ENCODE assay signal across 8 cellular contexts in the genomic region with DNA sequence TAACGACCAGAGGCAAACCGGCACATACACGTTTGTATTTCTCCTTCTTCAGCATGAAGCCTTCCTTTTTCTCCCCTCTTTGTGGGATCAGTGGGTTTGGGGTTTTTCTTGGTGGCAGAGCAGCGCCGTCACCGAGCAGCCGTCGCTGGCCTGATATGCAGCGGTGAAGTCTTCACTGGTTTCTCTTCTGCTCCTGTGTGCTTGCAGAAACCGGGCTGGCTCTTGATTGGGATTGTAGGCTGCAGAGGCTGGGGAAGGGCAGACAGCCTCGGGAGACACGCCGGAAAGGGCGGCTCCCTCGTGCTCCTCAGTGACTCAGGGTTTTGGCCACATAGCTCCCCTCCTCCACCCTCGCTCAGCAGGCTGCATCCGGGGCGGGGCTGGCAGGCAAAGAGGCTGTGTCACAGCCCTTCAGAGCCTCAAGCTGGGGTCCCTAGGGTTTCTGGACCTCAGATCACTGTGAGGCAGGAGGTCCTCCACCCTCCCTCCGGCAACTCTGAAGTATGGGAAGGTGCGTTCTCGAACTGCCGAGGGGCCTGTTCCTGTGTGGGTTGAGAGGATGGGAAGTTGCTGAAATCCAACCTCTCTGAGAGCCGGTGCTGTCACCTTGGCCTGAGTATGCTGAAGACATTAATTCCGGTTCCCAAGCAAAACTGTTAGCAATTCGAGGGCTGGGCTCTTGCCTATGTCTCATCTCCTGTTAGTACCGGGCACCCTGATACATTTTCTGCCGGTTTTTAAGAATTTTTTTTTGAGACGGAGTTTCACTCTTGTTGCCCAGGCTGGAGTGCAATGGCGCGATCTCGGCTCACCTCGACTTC. TPM values are rescaled to one million over a fixed set of nuclear protein-coding genes. Genes with fewer than 3 reads are reported as not detected.
DNase-seq lines count a peak whose midpoint lies in the region; ATAC-seq and TF ChIP-seq lines count a peak whose summit lies in the region.

No MANE protein-coding gene starts in this region.

- TF ChIP-seq CTCF in cardiac muscle cell (IDR thresholded peaks at IDR 0.05; ENCODE audit: low read depth, low read length) (no peak), prostate gland (IDR thresholded peaks at IDR 0.05) (no peak)

- H3K36me3 ChIP-seq in SJCRH30, result no peaks in the 10 kb centered on the region
- H3K36me3 ChIP-seq in cardiac muscle cell, result peaks cover 5% of the 10 kb centered on the region
- H3K36me3 ChIP-seq in prostate gland, result no peaks in the 10 kb centered on the region

- intact Hi-C loops in prostate gland (cut with DNase I), result no loop called here

- H3K9me3 ChIP-seq in SJCRH30 (replicated peaks) (no peaks in the 10 kb centered on the region), cardiac muscle cell (ENCODE audit: low read depth) (no peaks in the 10 kb centered on the region), prostate gland (no peaks in the 10 kb centered on the region)

- H3K27me3 ChIP-seq in SJCRH30 (no peaks in the 10 kb centered on the region), cardiac muscle cell (no peaks in the 10 kb centered on the region), prostate gland (replicated peaks; ENCODE audit: insufficient read depth) (no peaks in the 10 kb centered on the region)

- H3K4me3 ChIP-seq in SJCRH30, result peak overlapping the region; percentile 49
- no peak overlapping the region for H3K4me3 ChIP-seq in cardiac muscle cell
- peak overlapping the region; percentile 23 to 35 for H3K4me3 ChIP-seq in prostate gland

- peak; percentile 60 for TF ChIP-seq POLR2A in prostate gland (IDR thresholded peaks at IDR 0.05)

- peak overlapping the region; percentile 38 for H3K27ac ChIP-seq in SJCRH30
- no peak overlapping the region for H3K27ac ChIP-seq in cardiac muscle cell
- peak overlapping the region; percentile 41 to 85 for H3K27ac ChIP-seq in prostate gland

- H3K4me1 ChIP-seq in SJCRH30, result no peaks in the 10 kb centered on the region; the same call in 1 of the 2 replicates
- H3K4me1 ChIP-seq in cardiac muscle cell (ENCODE audit: low read depth), result no peaks in the 10 kb centered on the region
- no peaks in the 10 kb centered on the region for H3K4me1 ChIP-seq in prostate gland (replicated peaks)

- peak; percentile 93 for DNase-seq in DMS53 treated with DMSO at 0.1 percent for 48 hours (lab: John Stamatoyannopoulos, UW; ENCODE audit: unreplicated experiment)
- peak; percentile 56 for DNase-seq in HuH-7.5 (ENCODE audit: low spot score)
- DNase-seq in SJCRH30, result peak; percentile 74 to 77
- peak; percentile 92 for DNase-seq in activated naive CD4-positive, alpha-beta T cell treated with Interleukin-2 at 50 U/mL for 16 hours
- peak; percentile 9 to 97 for DNase-seq in cardiac muscle cell (ENCODE audit: low read depth in 1 of 2, low spot score in 1 of 2)
- peak; percentile 85 for DNase-seq in prostate gland (ENCODE audit: low spot score)
- peak; percentile 95 for DNase-seq in ureter (ENCODE audit: low spot score)

- peak; percentile 84 for ATAC-seq in GM21529 (IDR thresholded peaks at IDR 0.05; ENCODE audit: unreplicated experiment)

- WGBS in prostate gland, result 34% methylated on average over 32 of the region's 32 CpGs

RNA-seq across cellular contexts. Expression of a gene that starts 24.2 kb away (rescaled TPM):
- 15.4 and 17.5 TPM in 2 replicates for total RNA-seq in SJCRH30 (2014; rRNA removed; shearing (Covaris generic))
- total RNA-seq in cardiac muscle cell (38.7 and 42.7 TPM in 2 replicates), prostate gland (10 to 100 TPM; 27.9 to 34.3 TPM), ureter (27.0 TPM)
- 92.8 and 103 TPM in 2 replicates for polyA plus RNA-seq in cardiac muscle cell

RNA-seq across cellular contexts. Expression of a gene that starts 44.4 kb away (rescaled TPM):
- total RNA-seq in SJCRH30 (2014; rRNA removed; shearing (Covaris generic)), result 6.1 and 7.3 TPM in 2 replicates
- total RNA-seq in cardiac muscle cell (3.4 and 4.5 TPM in 2 replicates), prostate gland (10 to 100 TPM; 21.3 to 23.0 TPM), ureter (28.4 TPM)
- 4.1 and 7.4 TPM in 2 replicates for polyA plus RNA-seq in cardiac muscle cell

RNA-seq across cellular contexts. Expression of a gene that starts 52.5 kb away (rescaled TPM):
- 60.4 and 62.5 TPM in 2 replicates for total RNA-seq in SJCRH30 (2014; rRNA removed; shearing (Covaris generic))
- total RNA-seq in cardiac muscle cell, result 83.4 and 122 TPM in 2 replicates
- 91.8 and 118 TPM in 2 replicates for polyA plus RNA-seq in cardiac muscle cell
- total RNA-seq in prostate gland, result 100 to 1,000 TPM; 155 to 202 TPM
- 121 TPM for total RNA-seq in ureter
